In the genomic region with DNA sequence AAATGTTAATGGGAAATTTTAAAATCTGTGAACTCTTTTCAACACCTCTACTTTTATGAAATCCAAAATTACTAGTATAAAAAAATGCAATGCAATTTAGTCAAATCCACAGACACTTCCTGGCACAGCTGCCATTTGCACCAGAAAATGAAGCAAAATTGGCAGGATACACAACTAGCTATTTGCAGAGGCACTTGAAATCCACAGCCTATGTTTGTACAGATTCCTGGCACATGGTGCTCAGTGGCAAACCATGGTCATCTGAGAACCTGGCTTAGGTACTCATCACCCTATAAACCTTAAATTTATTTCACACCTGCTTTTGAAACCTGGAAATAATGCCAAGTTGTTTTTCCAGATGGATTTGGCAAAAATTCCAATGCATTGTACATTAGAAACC, we compare ENCODE assay signal across 1 cellular context.
TF ChIP-seq lines count a peak whose summit lies in the region.

No MANE protein-coding gene starts in this region.

TF ChIP-seq in SK-N-SH, 30 proteins besides CTCF, POLR2A, EP300 and RAD21 (continued from another document):
- TF ChIP-seq, protein P1, sequence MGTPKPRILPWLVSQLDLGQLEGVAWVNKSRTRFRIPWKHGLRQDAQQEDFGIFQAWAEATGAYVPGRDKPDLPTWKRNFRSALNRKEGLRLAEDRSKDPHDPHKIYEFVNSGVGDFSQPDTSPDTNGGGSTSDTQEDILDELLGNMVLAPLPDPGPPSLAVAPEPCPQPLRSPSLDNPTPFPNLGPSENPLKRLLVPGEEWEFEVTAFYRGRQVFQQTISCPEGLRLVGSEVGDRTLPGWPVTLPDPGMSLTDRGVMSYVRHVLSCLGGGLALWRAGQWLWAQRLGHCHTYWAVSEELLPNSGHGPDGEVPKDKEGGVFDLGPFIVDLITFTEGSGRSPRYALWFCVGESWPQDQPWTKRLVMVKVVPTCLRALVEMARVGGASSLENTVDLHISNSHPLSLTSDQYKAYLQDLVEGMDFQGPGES (IDR thresholded peaks at IDR 0.05; ENCODE audit: low read depth, low read length) = no peak
- TF ChIP-seq NFIC (IDR thresholded peaks at IDR 0.05; ENCODE audit: borderline replicate concordance) = no peak
- TF ChIP-seq FOSL2 (IDR thresholded peaks at IDR 0.05; ENCODE audit: borderline replicate concordance, low read depth) = no peak
- TF ChIP-seq POLR2AphosphoS5 (IDR thresholded peaks at IDR 0.05; ENCODE audit: low read depth, low read length) = no peak
